In the genomic region with DNA sequence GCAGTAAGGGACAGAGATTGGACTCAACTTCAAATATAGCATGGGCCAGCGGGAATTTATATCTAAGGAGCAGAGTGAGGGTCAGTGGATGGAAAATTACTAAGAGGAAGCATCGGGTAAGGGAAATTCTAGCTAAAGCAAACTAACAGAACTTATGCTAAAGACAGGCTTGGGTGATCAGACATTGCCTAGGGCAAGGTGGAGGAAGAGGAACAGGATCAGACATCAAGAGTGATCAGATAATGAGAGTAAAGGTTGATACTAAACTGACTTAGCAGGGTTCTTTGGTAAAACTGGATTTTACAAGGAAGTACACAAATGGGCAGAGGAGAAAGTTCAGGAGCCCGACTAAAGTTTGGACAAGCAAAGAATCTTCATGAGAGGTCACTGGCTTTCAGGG, we compare ENCODE assay signal across 25 cellular contexts.
"Had no signal": no experiment of that assay in that cellular context is flagged by ENCODE, and none has a peak within 500 bp of the region (broad histone marks: within the 10 kb centered on the region; RNA-seq: fewer than 3 reads in every experiment).

No MANE protein-coding gene starts in this region.

- H3K9me3 Mint-ChIP-seq: dendritic cell treated with granulocyte-macrophage colony-stimulating factor and Interleukin-4, amounts not matched to agents 40 ng/mL and 50 ng/mL, for 4 days; stimulated activated naive CD8-positive, alpha-beta T cell treated with anti-CD3 and anti-CD28 coated beads, Interleukin-15, amount 100 ng/mL, for 72 hours had no signal

- FAIRE-seq: endothelial cell of umbilical vein, islet of Langerhans, pancreas, small intestine had no signal

- H3K4me1 Mint-ChIP-seq: natural killer cell; stimulated activated naive CD8-positive, alpha-beta T cell treated with anti-CD3 and anti-CD28 coated beads, Interleukin-15, amount 100 ng/mL, for 72 hours had no signal

- H3K4me3 ChIP-seq: colonic mucosa, esophagus muscularis mucosa, heart right ventricle, lower lobe of right lung, pancreas, right lobe of liver, suprapubic skin, transverse colon had no signal

- H3K4me3 Mint-ChIP-seq: dendritic cell treated with granulocyte-macrophage colony-stimulating factor and Interleukin-4, amounts not matched to agents 40 ng/mL and 50 ng/mL, for 4 days; natural killer cell; stimulated activated naive CD8-positive, alpha-beta T cell treated with anti-CD3 and anti-CD28 coated beads, Interleukin-15, amount 100 ng/mL, for 72 hours had no signal

- ATAC-seq: heart right ventricle; left ventricle myocardium superior; lower lobe of right lung; natural killer cell; pancreas; stimulated activated naive CD8-positive, alpha-beta T cell treated with anti-CD3 and anti-CD28 coated beads, Interleukin-15, amount 100 ng/mL, for 72 hours had no signal

- H3K27ac ChIP-seq: colonic mucosa, esophagus muscularis mucosa, heart right ventricle, lower lobe of right lung, pancreas, right lobe of liver, suprapubic skin, transverse colon had no signal

- H3K36me3 ChIP-seq: colonic mucosa, esophagus muscularis mucosa, heart right ventricle, lower lobe of right lung, pancreas, right lobe of liver, suprapubic skin, transverse colon had no signal

- H3K27ac Mint-ChIP-seq: dendritic cell treated with granulocyte-macrophage colony-stimulating factor and Interleukin-4, amounts not matched to agents 40 ng/mL and 50 ng/mL, for 4 days; natural killer cell; stimulated activated naive CD8-positive, alpha-beta T cell treated with anti-CD3 and anti-CD28 coated beads, Interleukin-15, amount 100 ng/mL, for 72 hours had no signal

- H3K9me3 ChIP-seq: colonic mucosa, esophagus muscularis mucosa, heart right ventricle, lower lobe of right lung, pancreas, right lobe of liver, suprapubic skin, transverse colon had no signal

- DNase-seq: colonic mucosa; effector memory CD4-positive, alpha-beta T cell; foreskin melanocyte; glutamatergic neuron; heart right ventricle; hippocampal formation; kidney glomerular epithelial cell; left ventricle myocardium superior; lower lobe of right lung; natural killer cell; pancreas; right lobe of liver; small intestine; stimulated activated CD4-positive, alpha-beta T cell treated with anti-CD3 and anti-CD28 coated beads, Interleukin-12 subunit alpha, Interleukin-12 subunit beta, amount 100 ng/mL, for 4 hours; stimulated activated CD4-positive, alpha-beta T cell treated with anti-CD3 and anti-CD28 coated beads, Interleukin-1b, Interleukin-23, amount 100 ng/mL, for 48 hours; stimulated activated CD4-positive, alpha-beta T cell treated with anti-CD3 and anti-CD28 coated beads, Interleukin-4, amount 100 ng/mL, for 1 hour; stimulated activated CD8-positive, alpha-beta memory T cell treated with anti-CD3 and anti-CD28 coated beads, Interleukin-4, amount 100 ng/mL, for 48 hours; stimulated activated naive CD4-positive, alpha-beta T cell; stimulated activated naive CD8-positive, alpha-beta T cell treated with anti-CD3 and anti-CD28 coated beads, Interleukin-15, amount 100 ng/mL, for 72 hours; transverse colon had no signal

- H3K36me3 Mint-ChIP-seq: natural killer cell had no signal

- H3K27me3 ChIP-seq: colonic mucosa, esophagus muscularis mucosa, heart right ventricle, pancreas, right lobe of liver, suprapubic skin, transverse colon had no signal

- H3K4me1 ChIP-seq: colonic mucosa, esophagus muscularis mucosa, heart right ventricle, lower lobe of right lung, pancreas, suprapubic skin, transverse colon had no signal

- H3K27me3 Mint-ChIP-seq: dendritic cell treated with granulocyte-macrophage colony-stimulating factor and Interleukin-4, amounts not matched to agents 40 ng/mL and 50 ng/mL, for 4 days; stimulated activated naive CD8-positive, alpha-beta T cell treated with anti-CD3 and anti-CD28 coated beads, Interleukin-15, amount 100 ng/mL, for 72 hours had no signal
